ENCODE assay signal across 14 cellular contexts in the genomic region with DNA sequence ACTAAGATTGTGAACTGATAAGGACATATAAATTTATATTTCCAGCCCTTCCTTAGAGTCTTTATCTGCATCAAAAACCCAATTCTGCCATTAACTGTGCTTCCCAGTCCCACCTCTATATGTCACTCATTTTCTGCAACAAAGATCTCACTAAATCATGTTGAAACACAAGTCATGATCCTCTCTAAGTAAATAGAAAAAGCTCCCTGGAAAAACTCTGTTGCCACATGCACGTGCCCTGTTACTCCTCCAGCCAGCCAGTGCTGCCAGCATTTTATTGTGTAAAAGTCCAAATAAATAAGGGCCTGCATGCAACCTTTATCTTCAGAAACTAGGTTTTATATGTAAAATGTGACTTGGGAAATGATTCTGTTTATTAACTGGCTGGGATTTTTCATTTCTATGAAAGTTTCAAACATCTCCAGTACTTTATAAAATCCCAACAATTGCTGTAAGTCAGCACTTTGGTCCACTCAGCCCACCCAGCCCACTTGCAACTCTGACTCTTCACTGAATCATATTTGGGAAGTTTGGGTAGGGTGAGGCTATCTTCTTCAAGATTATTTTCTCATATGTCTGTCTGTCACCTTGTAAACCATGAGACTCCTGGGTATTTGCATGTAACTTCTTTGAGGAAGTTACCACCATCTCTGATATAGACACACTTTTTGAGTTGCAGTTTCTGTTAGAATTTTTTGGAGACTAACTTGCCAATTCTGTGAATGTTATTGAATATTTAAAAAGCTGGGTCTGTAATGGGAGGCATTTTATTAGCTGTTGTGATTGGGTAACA. TPM values are rescaled to one million over a fixed set of nuclear protein-coding genes. Genes with fewer than 3 reads are reported as not detected.
DNase-seq lines count a peak whose midpoint lies in the region; ATAC-seq and TF ChIP-seq lines count a peak whose summit lies in the region.
"Had no signal": no experiment of that assay in that cellular context is flagged by ENCODE, and none has a peak within 500 bp of the region (broad histone marks: within the 10 kb centered on the region; RNA-seq: fewer than 3 reads in every experiment).

No MANE protein-coding gene starts in this region.

- ATAC-seq in GM19324 (IDR thresholded peaks at IDR 0.05; ENCODE audit: low FRiP score, unreplicated experiment) (peak; percentile 86), HG02642 (IDR thresholded peaks at IDR 0.05; ENCODE audit: poor library complexity, unreplicated experiment) (peak; percentile 70), HG03520 (IDR thresholded peaks at IDR 0.05; ENCODE audit: unreplicated experiment) (peak; percentile 68), HG03045 (IDR thresholded peaks at IDR 0.05; ENCODE audit: unreplicated experiment) (no peak)
- no peak for ATAC-seq in activated T-cell treated with anti-CD3 and anti-CD28 coated beads, Interleukin-2, amount 50 U/mL, for 72 hours (replicated peaks in 1 of 2)

- peaks cover 16% of the 10 kb centered on the region for H3K36me3 Mint-ChIP-seq in endothelial cell (ENCODE audit: low read depth, unreplicated experiment)
- H3K36me3 Mint-ChIP-seq in activated T-cell treated with anti-CD3 and anti-CD28 coated beads, Interleukin-2, amount 50 U/mL, for 72 hours (ENCODE audit: insufficient read depth in 2 of 2) = no peaks in the 10 kb centered on the region
- H3K36me3 Mint-ChIP-seq: CD8-positive, alpha-beta memory T cell had no signal

- no peak overlapping the region for H3K27ac Mint-ChIP-seq in endothelial cell (ENCODE audit: unreplicated experiment)
- H3K27ac Mint-ChIP-seq in activated T-cell treated with anti-CD3 and anti-CD28 coated beads, Interleukin-2, amount 50 U/mL, for 72 hours = no peak overlapping the region
- H3K27ac Mint-ChIP-seq: mesothelial cell of epicardium had no signal

- DNase-seq in NCI-H446 (lab: John Stamatoyannopoulos, UW) (no peak), endothelial cell (ENCODE audit: low spot score) (no peak)
- DNase-seq in activated T-cell treated with anti-CD3 and anti-CD28 coated beads, Interleukin-2, amount 50 U/mL, for 72 hours = no peak
- DNase-seq: activated CD4-positive, alpha-beta T cell treated with anti-CD3 and anti-CD28 coated beads, Interleukin-2, amount 50 U/mL, for 1 hour; activated gamma-delta T cell treated with Interleukin-2 at 50 U/mL for 16 hours; CD8-positive, alpha-beta memory T cell; NCI-H187 treated with DMSO at 0.1 percent for 48 hours; stimulated activated CD4-positive, alpha-beta T cell treated with anti-CD3 and anti-CD28 coated beads, Interleukin-4, amount 100 ng/mL, for 1 hour; SW 1271 had no signal

- H3K9me3 Mint-ChIP-seq in endothelial cell (ENCODE audit: unreplicated experiment) = no peaks in the 10 kb centered on the region
- no peaks in the 10 kb centered on the region for H3K9me3 Mint-ChIP-seq in activated T-cell treated with anti-CD3 and anti-CD28 coated beads, Interleukin-2, amount 50 U/mL, for 72 hours
- H3K9me3 Mint-ChIP-seq: CD8-positive, alpha-beta memory T cell; mesothelial cell of epicardium had no signal

- TF ChIP-seq CTCF in endothelial cell (IDR thresholded peaks at IDR 0.05; ENCODE audit: unreplicated experiment) = no peak

- H3K4me3 Mint-ChIP-seq in endothelial cell (ENCODE audit: unreplicated experiment) = no peak overlapping the region
- no peak overlapping the region for H3K4me3 Mint-ChIP-seq in activated T-cell treated with anti-CD3 and anti-CD28 coated beads, Interleukin-2, amount 50 U/mL, for 72 hours
- H3K4me3 Mint-ChIP-seq: CD8-positive, alpha-beta memory T cell; mesothelial cell of epicardium had no signal

- no peaks in the 10 kb centered on the region for H3K27me3 Mint-ChIP-seq in endothelial cell (ENCODE audit: unreplicated experiment)
- peaks cover 6% of the 10 kb centered on the region for H3K27me3 Mint-ChIP-seq in activated T-cell treated with anti-CD3 and anti-CD28 coated beads, Interleukin-2, amount 50 U/mL, for 72 hours (ENCODE audit: low read depth)

- H3K4me1 Mint-ChIP-seq in endothelial cell (ENCODE audit: unreplicated experiment) = peaks cover 8% of the 10 kb centered on the region
- no peaks in the 10 kb centered on the region for H3K4me1 Mint-ChIP-seq in activated T-cell treated with anti-CD3 and anti-CD28 coated beads, Interleukin-2, amount 50 U/mL, for 72 hours (ENCODE audit: low read depth)
- H3K4me1 Mint-ChIP-seq: CD8-positive, alpha-beta memory T cell; mesothelial cell of epicardium had no signal

RNA-seq across cellular contexts. Expression of a gene that starts 40.0 kb away (rescaled TPM):
- total RNA-seq in endothelial cell (ENCODE audit: unreplicated experiment) = 69.8 TPM
- 10 to 100 TPM; 52.6 to 59.1 TPM for total RNA-seq in activated T-cell treated with anti-CD3 and anti-CD28 coated beads, Interleukin-2, amount 50 U/mL, for 72 hours

Comparison
In these comparisons a context has a peak if more than half of its experiments do, and no peak if none do; other contexts are left out.
1. ATAC-seq: peak in GM19324 (single experiment), HG02642 (single experiment) and HG03520 (single experiment); none in activated T-cell treated with anti-CD3 and anti-CD28 coated beads, Interleukin-2, amount 50 U/mL, for 72 hours (0 of 2) and HG03045 (single experiment).